1 cellular context compared by ENCODE assay signal in the genomic region with DNA sequence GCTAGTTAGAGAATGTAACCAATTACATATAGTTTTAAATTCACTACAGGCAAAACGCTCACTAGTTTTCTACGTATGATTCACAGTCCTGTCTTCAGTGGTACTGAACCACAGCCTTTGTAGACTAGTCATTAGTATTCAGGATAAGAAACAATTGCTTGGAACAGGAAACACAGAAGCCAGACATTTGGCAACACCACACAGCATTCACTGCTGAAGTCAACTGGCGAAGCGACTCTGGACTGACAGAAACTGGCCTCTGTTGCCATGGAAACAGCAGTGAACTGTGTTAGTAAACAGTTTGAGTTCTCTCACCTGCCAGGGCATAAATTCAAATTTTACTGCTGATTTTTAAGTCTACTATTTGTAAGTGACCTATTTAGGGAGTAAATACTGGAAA.
TF ChIP-seq lines count a peak whose summit lies in the region.

No MANE protein-coding gene starts in this region.

TF ChIP-seq in GM23338, 12 proteins besides CTCF, POLR2A, EP300 and RAD21 (continued from another document):
- TF ChIP-seq, protein P1, sequence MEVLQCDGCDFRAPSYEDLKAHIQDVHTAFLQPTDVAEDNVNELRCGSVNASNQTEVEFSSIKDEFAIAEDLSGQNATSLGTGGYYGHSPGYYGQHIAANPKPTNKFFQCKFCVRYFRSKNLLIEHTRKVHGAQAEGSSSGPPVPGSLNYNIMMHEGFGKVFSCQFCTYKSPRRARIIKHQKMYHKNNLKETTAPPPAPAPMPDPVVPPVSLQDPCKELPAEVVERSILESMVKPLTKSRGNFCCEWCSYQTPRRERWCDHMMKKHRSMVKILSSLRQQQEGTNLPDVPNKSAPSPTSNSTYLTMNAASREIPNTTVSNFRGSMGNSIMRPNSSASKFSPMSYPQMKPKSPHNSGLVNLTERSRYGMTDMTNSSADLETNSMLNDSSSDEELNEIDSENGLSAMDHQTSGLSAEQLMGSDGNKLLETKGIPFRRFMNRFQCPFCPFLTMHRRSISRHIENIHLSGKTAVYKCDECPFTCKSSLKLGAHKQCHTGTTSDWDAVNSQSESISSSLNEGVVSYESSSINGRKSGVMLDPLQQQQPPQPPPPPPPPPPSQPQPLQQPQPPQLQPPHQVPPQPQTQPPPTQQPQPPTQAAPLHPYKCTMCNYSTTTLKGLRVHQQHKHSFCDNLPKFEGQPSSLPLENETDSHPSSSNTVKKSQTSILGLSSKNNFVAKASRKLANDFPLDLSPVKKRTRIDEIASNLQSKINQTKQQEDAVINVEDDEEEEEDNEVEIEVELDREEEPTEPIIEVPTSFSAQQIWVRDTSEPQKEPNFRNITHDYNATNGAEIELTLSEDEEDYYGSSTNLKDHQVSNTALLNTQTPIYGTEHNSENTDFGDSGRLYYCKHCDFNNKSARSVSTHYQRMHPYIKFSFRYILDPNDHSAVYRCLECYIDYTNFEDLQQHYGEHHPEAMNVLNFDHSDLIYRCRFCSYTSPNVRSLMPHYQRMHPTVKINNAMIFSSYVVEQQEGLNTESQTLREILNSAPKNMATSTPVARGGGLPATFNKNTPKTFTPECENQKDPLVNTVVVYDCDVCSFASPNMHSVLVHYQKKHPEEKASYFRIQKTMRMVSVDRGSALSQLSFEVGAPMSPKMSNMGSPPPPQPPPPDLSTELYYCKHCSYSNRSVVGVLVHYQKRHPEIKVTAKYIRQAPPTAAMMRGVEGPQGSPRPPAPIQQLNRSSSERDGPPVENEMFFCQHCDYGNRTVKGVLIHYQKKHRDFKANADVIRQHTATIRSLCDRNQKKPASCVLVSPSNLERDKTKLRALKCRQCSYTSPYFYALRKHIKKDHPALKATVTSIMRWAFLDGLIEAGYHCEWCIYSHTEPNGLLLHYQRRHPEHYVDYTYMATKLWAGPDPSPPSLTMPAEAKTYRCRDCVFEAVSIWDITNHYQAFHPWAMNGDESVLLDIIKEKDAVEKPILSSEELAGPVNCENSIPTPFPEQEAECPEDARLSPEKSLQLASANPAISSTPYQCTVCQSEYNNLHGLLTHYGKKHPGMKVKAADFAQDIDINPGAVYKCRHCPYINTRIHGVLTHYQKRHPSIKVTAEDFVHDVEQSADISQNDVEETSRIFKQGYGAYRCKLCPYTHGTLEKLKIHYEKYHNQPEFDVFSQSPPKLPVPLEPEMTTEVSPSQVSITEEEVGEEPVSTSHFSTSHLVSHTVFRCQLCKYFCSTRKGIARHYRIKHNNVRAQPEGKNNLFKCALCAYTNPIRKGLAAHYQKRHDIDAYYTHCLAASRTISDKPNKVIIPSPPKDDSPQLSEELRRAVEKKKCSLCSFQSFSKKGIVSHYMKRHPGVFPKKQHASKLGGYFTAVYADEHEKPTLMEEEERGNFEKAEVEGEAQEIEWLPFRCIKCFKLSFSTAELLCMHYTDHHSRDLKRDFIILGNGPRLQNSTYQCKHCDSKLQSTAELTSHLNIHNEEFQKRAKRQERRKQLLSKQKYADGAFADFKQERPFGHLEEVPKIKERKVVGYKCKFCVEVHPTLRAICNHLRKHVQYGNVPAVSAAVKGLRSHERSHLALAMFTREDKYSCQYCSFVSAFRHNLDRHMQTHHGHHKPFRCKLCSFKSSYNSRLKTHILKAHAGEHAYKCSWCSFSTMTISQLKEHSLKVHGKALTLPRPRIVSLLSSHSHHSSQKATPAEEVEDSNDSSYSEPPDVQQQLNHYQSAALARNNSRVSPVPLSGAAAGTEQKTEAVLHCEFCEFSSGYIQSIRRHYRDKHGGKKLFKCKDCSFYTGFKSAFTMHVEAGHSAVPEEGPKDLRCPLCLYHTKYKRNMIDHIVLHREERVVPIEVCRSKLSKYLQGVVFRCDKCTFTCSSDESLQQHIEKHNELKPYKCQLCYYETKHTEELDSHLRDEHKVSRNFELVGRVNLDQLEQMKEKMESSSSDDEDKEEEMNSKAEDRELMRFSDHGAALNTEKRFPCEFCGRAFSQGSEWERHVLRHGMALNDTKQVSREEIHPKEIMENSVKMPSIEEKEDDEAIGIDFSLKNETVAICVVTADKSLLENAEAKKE (CRISPR knock-in tag; IDR thresholded peaks at IDR 0.05): no peak
- TF ChIP-seq, protein P2, sequence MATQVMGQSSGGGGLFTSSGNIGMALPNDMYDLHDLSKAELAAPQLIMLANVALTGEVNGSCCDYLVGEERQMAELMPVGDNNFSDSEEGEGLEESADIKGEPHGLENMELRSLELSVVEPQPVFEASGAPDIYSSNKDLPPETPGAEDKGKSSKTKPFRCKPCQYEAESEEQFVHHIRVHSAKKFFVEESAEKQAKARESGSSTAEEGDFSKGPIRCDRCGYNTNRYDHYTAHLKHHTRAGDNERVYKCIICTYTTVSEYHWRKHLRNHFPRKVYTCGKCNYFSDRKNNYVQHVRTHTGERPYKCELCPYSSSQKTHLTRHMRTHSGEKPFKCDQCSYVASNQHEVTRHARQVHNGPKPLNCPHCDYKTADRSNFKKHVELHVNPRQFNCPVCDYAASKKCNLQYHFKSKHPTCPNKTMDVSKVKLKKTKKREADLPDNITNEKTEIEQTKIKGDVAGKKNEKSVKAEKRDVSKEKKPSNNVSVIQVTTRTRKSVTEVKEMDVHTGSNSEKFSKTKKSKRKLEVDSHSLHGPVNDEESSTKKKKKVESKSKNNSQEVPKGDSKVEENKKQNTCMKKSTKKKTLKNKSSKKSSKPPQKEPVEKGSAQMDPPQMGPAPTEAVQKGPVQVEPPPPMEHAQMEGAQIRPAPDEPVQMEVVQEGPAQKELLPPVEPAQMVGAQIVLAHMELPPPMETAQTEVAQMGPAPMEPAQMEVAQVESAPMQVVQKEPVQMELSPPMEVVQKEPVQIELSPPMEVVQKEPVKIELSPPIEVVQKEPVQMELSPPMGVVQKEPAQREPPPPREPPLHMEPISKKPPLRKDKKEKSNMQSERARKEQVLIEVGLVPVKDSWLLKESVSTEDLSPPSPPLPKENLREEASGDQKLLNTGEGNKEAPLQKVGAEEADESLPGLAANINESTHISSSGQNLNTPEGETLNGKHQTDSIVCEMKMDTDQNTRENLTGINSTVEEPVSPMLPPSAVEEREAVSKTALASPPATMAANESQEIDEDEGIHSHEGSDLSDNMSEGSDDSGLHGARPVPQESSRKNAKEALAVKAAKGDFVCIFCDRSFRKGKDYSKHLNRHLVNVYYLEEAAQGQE (IDR thresholded peaks at IDR 0.05; ENCODE audit: unreplicated experiment): no peak
